ENCODE assay signal across 9 cellular contexts in the genomic region with DNA sequence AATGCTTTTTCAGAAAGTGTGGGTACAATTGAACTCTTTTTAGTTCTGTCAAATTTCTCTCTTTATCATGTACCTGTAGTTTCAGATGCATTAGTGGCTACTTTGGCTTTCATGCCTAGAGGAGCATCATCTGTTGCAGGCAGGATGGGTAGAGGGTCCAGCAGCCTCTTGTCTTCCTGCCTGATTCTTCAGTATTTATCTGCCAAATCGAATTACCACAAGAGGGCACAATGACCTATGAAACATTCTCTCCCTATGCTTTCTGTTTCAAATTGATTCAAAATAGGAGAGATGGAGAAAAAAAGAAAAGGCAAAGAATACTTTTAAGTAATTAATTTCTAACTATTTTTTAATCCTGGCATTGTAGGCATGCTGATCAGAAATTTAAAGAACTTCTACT.
DNase-seq lines count a peak whose midpoint lies in the region; ATAC-seq, FAIRE-seq and TF ChIP-seq lines count a peak whose summit lies in the region.
"Had no signal": no experiment of that assay in that cellular context is flagged by ENCODE, and none has a peak within 500 bp of the region (broad histone marks: within the 10 kb centered on the region; RNA-seq: fewer than 3 reads in every experiment).

No MANE protein-coding gene starts in this region.

- no peak overlapping the region for H3K27ac Mint-ChIP-seq in activated T-helper 17 cell treated with anti-CD3 and anti-CD28 coated beads, Interleukin-2, amount 50 U/mL, for 72 hours

- H3K9me3 ChIP-seq in skeletal muscle satellite cell (replicated peaks; ENCODE audit: low read length) = no peaks in the 10 kb centered on the region
- H3K9me3 ChIP-seq: HAP-1 had no signal

- TF ChIP-seq CTCF in AG04449 (IDR thresholded peaks at IDR 0.05; ENCODE audit: insufficient read depth, low read length, missing control alignments) = peak; percentile 28

- H3K27me3 ChIP-seq in skeletal muscle satellite cell (ENCODE audit: control insufficient read depth, insufficient read depth, low read length) = no peaks in the 10 kb centered on the region

- POLR2A ChIA-PET in AG04449 (lab: Yijun Ruan, JAX) = no interaction called here

- no peaks in the 10 kb centered on the region for H3K4me1 ChIP-seq in skeletal muscle satellite cell (ENCODE audit: control insufficient read depth, insufficient read depth, low read length)
- H3K4me1 ChIP-seq: HAP-1 had no signal

- no peaks in the 10 kb centered on the region for H3K36me3 ChIP-seq in skeletal muscle satellite cell (ENCODE audit: insufficient read depth, low read length)
- H3K36me3 ChIP-seq: HAP-1 had no signal

- no peak overlapping the region for H3K4me3 ChIP-seq in AG04449 (ENCODE audit: low read depth, low read length)
- H3K4me3 ChIP-seq in skeletal muscle satellite cell (ENCODE audit: low read length) = no peak overlapping the region
- H3K4me3 ChIP-seq: HAP-1 had no signal

- H3K36me3 Mint-ChIP-seq in activated T-helper 17 cell treated with anti-CD3 and anti-CD28 coated beads, Interleukin-2, amount 50 U/mL, for 72 hours (ENCODE audit: low read depth) = no peaks in the 10 kb centered on the region

- H3K9me3 Mint-ChIP-seq in activated T-helper 17 cell treated with anti-CD3 and anti-CD28 coated beads, Interleukin-2, amount 50 U/mL, for 72 hours = no peaks in the 10 kb centered on the region

- no peaks in the 10 kb centered on the region for H3K4me1 Mint-ChIP-seq in activated T-helper 17 cell treated with anti-CD3 and anti-CD28 coated beads, Interleukin-2, amount 50 U/mL, for 72 hours

- no peak overlapping the region for H3K4me3 Mint-ChIP-seq in activated T-helper 17 cell treated with anti-CD3 and anti-CD28 coated beads, Interleukin-2, amount 50 U/mL, for 72 hours

- peak; percentile 39 for FAIRE-seq in endometrium (lab: Jason Lieb, UNC)

- H3K4me2 ChIP-seq in skeletal muscle satellite cell (ENCODE audit: low read length) = peak overlapping the region; percentile 12

- ATAC-seq in GM18517 (IDR thresholded peaks at IDR 0.05; ENCODE audit: unreplicated experiment) (peak; percentile 84), HG03060 (IDR thresholded peaks at IDR 0.05; ENCODE audit: low read depth, unreplicated experiment) (peak; percentile 38)
- ATAC-seq in activated T-helper 17 cell treated with anti-CD3 and anti-CD28 coated beads, Interleukin-2, amount 50 U/mL, for 72 hours (replicated peaks) = no peak

- H3K27me3 Mint-ChIP-seq in activated T-helper 17 cell treated with anti-CD3 and anti-CD28 coated beads, Interleukin-2, amount 50 U/mL, for 72 hours = peaks cover 21% of the 10 kb centered on the region

- H3K9ac ChIP-seq in skeletal muscle satellite cell (ENCODE audit: low read depth, low read length) = no peak overlapping the region

- CTCF ChIA-PET in AG04449 (lab: Yijun Ruan, JAX) = no interaction called here

- DNase-seq in AG04449 (ENCODE audit: low read depth, low spot score) (no peak), NCI-H345 treated with DMSO at 0.1 percent for 48 hours (lab: John Stamatoyannopoulos, UW; ENCODE audit: unreplicated experiment) (peak; percentile 59)
- DNase-seq in central memory CD4-positive, alpha-beta T cell = no peak
